Comparison of ENCODE assay signal across 39 cellular contexts in the genomic region with DNA sequence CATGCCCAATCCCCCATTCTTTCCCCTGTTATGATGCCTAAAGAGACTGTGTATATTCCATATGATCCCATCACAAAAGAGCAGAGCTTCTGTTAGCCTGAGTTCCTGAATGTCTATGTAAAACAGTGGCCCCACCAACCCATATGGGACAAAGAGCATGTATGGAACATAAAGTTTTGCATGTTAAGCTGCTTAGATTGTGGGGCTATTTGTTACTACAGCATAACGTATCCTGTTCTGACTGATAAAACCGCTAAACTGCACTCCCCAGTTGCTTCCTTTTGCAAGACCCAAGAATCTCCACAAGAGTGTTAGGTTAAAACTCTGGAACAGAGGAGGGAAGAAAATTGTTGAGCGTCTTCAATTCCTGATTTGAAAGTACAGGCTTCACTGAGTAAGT.
"Had no signal": no experiment of that assay in that cellular context is flagged by ENCODE, and none has a peak within 500 bp of the region (broad histone marks: within the 10 kb centered on the region; RNA-seq: fewer than 3 reads in every experiment).

No MANE protein-coding gene starts in this region.

- H3K27ac ChIP-seq: adrenal gland, ascending aorta, body of pancreas, brain microvascular endothelial cell, breast epithelium, cardiac muscle cell had no signal

- H3K4me1 Mint-ChIP-seq: activated naive CD4-positive, alpha-beta T cell treated with anti-CD3 and anti-CD28 coated beads, Interleukin-2, amount 10 ng/mL, durations not matched to agents 7 days and 5 days; activated naive CD4-positive, alpha-beta T cell treated with anti-CD3 and anti-CD28 coated beads, Interleukin-2, amount 50 U/mL, for 24 hours; activated naive CD8-positive, alpha-beta T cell treated with anti-CD3 and anti-CD28 coated beads, Interleukin-2, amount 10 ng/mL, durations not matched to agents 7 days and 5 days; activated T-helper 17 cell treated with anti-CD3 and anti-CD28 coated beads, Interleukin-2, amount 50 U/mL, for 72 hours; brain; central memory CD8-positive, alpha-beta T cell had no signal

- H3K36me3 Mint-ChIP-seq: activated naive CD4-positive, alpha-beta T cell treated with anti-CD3 and anti-CD28 coated beads, Interleukin-2, amount 10 ng/mL, durations not matched to agents 7 days and 5 days; activated naive CD4-positive, alpha-beta T cell treated with anti-CD3 and anti-CD28 coated beads, Interleukin-2, amount 50 U/mL, for 24 hours; activated naive CD4-positive, alpha-beta T cell treated with anti-CD3 and anti-CD28 coated beads, Interleukin-2, amount 50 U/mL, for 72 hours; activated naive CD8-positive, alpha-beta T cell; activated naive CD8-positive, alpha-beta T cell treated with anti-CD3 and anti-CD28 coated beads, Interleukin-2, amount 10 ng/mL, durations not matched to agents 7 days and 5 days; brain had no signal

- DNase-seq: activated effector memory CD4-positive, alpha-beta T cell treated with anti-CD3 and anti-CD28 coated beads, Interleukin-2, amount 50 U/mL, for 16 hours; activated effector memory CD4-positive, alpha-beta T cell treated with Interleukin-2 at 50 U/mL for 16 hours; activated gamma-delta T cell; activated gamma-delta T cell treated with Interleukin-2 at 50 U/mL for 16 hours; activated naive CD4-positive, alpha-beta T cell; activated naive CD4-positive, alpha-beta T cell treated with anti-CD3 and anti-CD28 coated beads for 36 hours; activated naive CD4-positive, alpha-beta T cell treated with anti-CD3 and anti-CD28 coated beads, Interleukin-2, amount 10 ng/mL, durations not matched to agents 7 days and 5 days; activated naive CD4-positive, alpha-beta T cell treated with anti-CD3 and anti-CD28 coated beads, Interleukin-2, amount 50 U/mL, for 16 hours; activated naive CD4-positive, alpha-beta T cell treated with Interleukin-2 at 50 U/mL for 16 hours; activated naive CD8-positive, alpha-beta T cell treated with anti-CD3 and anti-CD28 coated beads, Interleukin-2, amount 10 ng/mL, durations not matched to agents 7 days and 5 days; activated T-cell treated with anti-CD3 and anti-CD28 coated beads, Interleukin-2, amount 50 U/mL, for 1 hour; activated T-cell treated with anti-CD3 and anti-CD28 coated beads, Interleukin-2, amount 50 U/mL, for 24 hours; activated T-cell treated with anti-CD3 and anti-CD28 coated beads, Interleukin-2, amount 50 U/mL, for 4 hours; activated T-cell treated with anti-CD3 and anti-CD28 coated beads, Interleukin-2, amount 50 U/mL, for 48 hours; activated T-cell treated with anti-CD3 and anti-CD28 coated beads, Interleukin-2, amount 50 U/mL, for 72 hours; adrenal gland; amniotic stem cell; amygdala; anterior cingulate cortex; aorta; body of pancreas; brain microvascular endothelial cell; caudate nucleus; central memory CD4-positive, alpha-beta T cell; cerebellar nuclear complex had no signal

- FAIRE-seq: astrocyte, bronchial epithelial cell, colon had no signal

- H3K27ac Mint-ChIP-seq: activated naive CD4-positive, alpha-beta T cell treated with anti-CD3 and anti-CD28 coated beads for 36 hours; activated naive CD4-positive, alpha-beta T cell treated with anti-CD3 and anti-CD28 coated beads, Interleukin-2, amount 10 ng/mL, durations not matched to agents 7 days and 5 days; activated naive CD4-positive, alpha-beta T cell treated with anti-CD3 and anti-CD28 coated beads, Interleukin-2, amount 50 U/mL, for 24 hours; activated naive CD4-positive, alpha-beta T cell treated with anti-CD3 and anti-CD28 coated beads, Interleukin-2, amount 50 U/mL, for 72 hours; activated naive CD8-positive, alpha-beta T cell; activated naive CD8-positive, alpha-beta T cell treated with anti-CD3 and anti-CD28 coated beads, Interleukin-2, amount 10 ng/mL, durations not matched to agents 7 days and 5 days; activated T-cell treated with anti-CD3 and anti-CD28 coated beads, Interleukin-2, amount 50 U/mL, for 24 hours; activated T-cell treated with anti-CD3 and anti-CD28 coated beads, Interleukin-2, amount 50 U/mL, for 72 hours; activated T-helper 1 cell treated with anti-CD3 and anti-CD28 coated beads, Interleukin-12 subunit alpha, Interleukin-12 subunit beta, Interleukin-2, Interleukin-4 antibody, amounts not matched to agents 30 ng/mL and 10 ng/mL and 1 ng/mL, durations not matched to agents 14 hours and 24 hours and 36 hours; activated T-helper 17 cell treated with anti-CD3 and anti-CD28 coated beads, Interleukin-2, amount 50 U/mL, for 72 hours; activated T-helper 2 cell treated with anti-CD3 and anti-CD28 coated beads, Interferon-gamma antibody, Interleukin-2, Interleukin-4, amounts not matched to agents 10 μg/mL and 5 μg/mL and 100 μg/mL, durations not matched to agents 14 hours and 24 hours and 36 hours had no signal

- H3K9me3 ChIP-seq: adrenal gland, ascending aorta, body of pancreas, breast epithelium had no signal

- H3K4me1 ChIP-seq: adrenal gland, ascending aorta, breast epithelium had no signal

- H3K27me3 ChIP-seq: adrenal gland, ascending aorta, body of pancreas, brain microvascular endothelial cell, breast epithelium, cardiac muscle cell had no signal

- ATAC-seq: activated naive CD4-positive, alpha-beta T cell treated with anti-CD3 and anti-CD28 coated beads, Interleukin-2, amount 50 U/mL, for 72 hours; activated T-cell treated with anti-CD3 and anti-CD28 coated beads, Interleukin-2, amount 50 U/mL, for 4 hours; activated T-cell treated with anti-CD3 and anti-CD28 coated beads, Interleukin-2, amount 50 U/mL, for 72 hours; activated T-helper 17 cell treated with anti-CD3 and anti-CD28 coated beads, Interleukin-2, amount 50 U/mL, for 72 hours; body of pancreas had no signal

- H3K4me3 ChIP-seq: adrenal gland, ascending aorta, body of pancreas, breast epithelium, cardiac muscle cell had no signal

- H3K4me3 Mint-ChIP-seq: activated naive CD4-positive, alpha-beta T cell treated with anti-CD3 and anti-CD28 coated beads for 36 hours; activated naive CD4-positive, alpha-beta T cell treated with anti-CD3 and anti-CD28 coated beads, Interleukin-2, amount 10 ng/mL, durations not matched to agents 7 days and 5 days; activated naive CD4-positive, alpha-beta T cell treated with anti-CD3 and anti-CD28 coated beads, Interleukin-2, amount 50 U/mL, for 24 hours; activated naive CD8-positive, alpha-beta T cell; activated naive CD8-positive, alpha-beta T cell treated with anti-CD3 and anti-CD28 coated beads, Interleukin-2, amount 10 ng/mL, durations not matched to agents 7 days and 5 days; activated T-cell treated with anti-CD3 and anti-CD28 coated beads, Interleukin-2, amount 50 U/mL, for 24 hours; activated T-cell treated with anti-CD3 and anti-CD28 coated beads, Interleukin-2, amount 50 U/mL, for 4 hours; activated T-cell treated with anti-CD3 and anti-CD28 coated beads, Interleukin-2, amount 50 U/mL, for 72 hours; activated T-helper 1 cell treated with anti-CD3 and anti-CD28 coated beads, Interleukin-12 subunit alpha, Interleukin-12 subunit beta, Interleukin-2, Interleukin-4 antibody, amounts not matched to agents 30 ng/mL and 10 ng/mL and 1 ng/mL, durations not matched to agents 14 hours and 24 hours and 36 hours; activated T-helper 17 cell treated with anti-CD3 and anti-CD28 coated beads, Interleukin-2, amount 50 U/mL, for 72 hours; brain; central memory CD8-positive, alpha-beta T cell had no signal

- H3K36me3 ChIP-seq: adrenal gland, ascending aorta, brain microvascular endothelial cell, breast epithelium, cardiac muscle cell had no signal

- H3K9me3 Mint-ChIP-seq: activated naive CD4-positive, alpha-beta T cell treated with anti-CD3 and anti-CD28 coated beads for 36 hours; activated naive CD4-positive, alpha-beta T cell treated with anti-CD3 and anti-CD28 coated beads, Interleukin-2, amount 10 ng/mL, durations not matched to agents 7 days and 5 days; activated naive CD4-positive, alpha-beta T cell treated with anti-CD3 and anti-CD28 coated beads, Interleukin-2, amount 50 U/mL, for 24 hours; activated naive CD4-positive, alpha-beta T cell treated with anti-CD3 and anti-CD28 coated beads, Interleukin-2, amount 50 U/mL, for 72 hours; activated T-cell treated with anti-CD3 and anti-CD28 coated beads, Interleukin-2, amount 50 U/mL, for 24 hours; activated T-cell treated with anti-CD3 and anti-CD28 coated beads, Interleukin-2, amount 50 U/mL, for 4 hours; activated T-helper 1 cell treated with anti-CD3 and anti-CD28 coated beads, Interleukin-12 subunit alpha, Interleukin-12 subunit beta, Interleukin-2, Interleukin-4 antibody, amounts not matched to agents 30 ng/mL and 10 ng/mL and 1 ng/mL, durations not matched to agents 14 hours and 24 hours and 36 hours; activated T-helper 17 cell treated with anti-CD3 and anti-CD28 coated beads, Interleukin-2, amount 50 U/mL, for 72 hours; activated T-helper 2 cell treated with anti-CD3 and anti-CD28 coated beads, Interferon-gamma antibody, Interleukin-2, Interleukin-4, amounts not matched to agents 10 μg/mL and 5 μg/mL and 100 μg/mL, durations not matched to agents 14 hours and 24 hours and 36 hours had no signal
